In the genomic region with DNA sequence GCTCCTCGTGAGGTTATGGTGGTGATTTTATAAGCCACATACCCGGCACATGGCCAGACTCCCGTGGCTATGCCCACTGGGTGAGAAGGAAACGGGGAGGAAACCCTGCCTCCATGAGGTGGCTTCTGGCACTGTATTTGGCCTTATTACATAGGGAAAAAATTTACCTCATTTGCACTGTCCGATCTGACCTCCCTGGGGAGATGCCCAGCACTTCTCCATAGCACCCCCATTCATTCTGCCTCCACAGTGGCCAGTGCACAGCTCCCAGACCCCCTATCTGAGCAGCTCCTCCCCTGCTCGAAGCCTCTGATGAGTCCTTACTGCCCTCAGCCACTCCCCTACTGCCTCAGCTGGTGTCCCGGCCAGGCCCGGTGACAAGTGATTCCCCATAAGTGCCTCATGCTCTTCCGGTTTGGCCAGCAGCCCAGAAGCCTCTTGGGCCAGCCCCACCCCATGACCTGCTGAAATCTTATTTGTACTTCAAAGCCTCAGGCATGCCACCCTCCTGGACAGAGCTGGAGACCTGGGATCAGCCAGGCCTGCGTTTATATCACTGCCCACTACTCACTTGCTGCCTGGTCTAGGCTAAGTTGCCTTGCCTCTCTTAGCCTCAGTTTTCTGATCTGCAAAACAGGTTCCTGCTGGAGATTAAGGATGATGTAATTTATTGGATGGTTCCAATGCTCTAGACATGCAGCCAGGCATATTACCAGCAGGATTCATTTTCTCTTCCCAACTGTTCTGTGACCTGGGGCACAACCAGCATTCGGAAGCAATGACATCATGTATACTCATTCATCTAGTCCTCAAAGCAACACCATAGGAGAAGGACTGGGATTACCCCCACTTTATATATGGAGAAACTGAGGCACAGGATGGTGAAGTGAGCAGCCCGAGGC, we compare ENCODE assay signal across 1 cellular context.
TF ChIP-seq lines count a peak whose summit lies in the region.

No MANE protein-coding gene starts in this region.

TF ChIP-seq in K562, 482 proteins besides CTCF, POLR2A, EP300 and RAD21 (continued from another document and continues in another):
- TF ChIP-seq, protein P1, sequence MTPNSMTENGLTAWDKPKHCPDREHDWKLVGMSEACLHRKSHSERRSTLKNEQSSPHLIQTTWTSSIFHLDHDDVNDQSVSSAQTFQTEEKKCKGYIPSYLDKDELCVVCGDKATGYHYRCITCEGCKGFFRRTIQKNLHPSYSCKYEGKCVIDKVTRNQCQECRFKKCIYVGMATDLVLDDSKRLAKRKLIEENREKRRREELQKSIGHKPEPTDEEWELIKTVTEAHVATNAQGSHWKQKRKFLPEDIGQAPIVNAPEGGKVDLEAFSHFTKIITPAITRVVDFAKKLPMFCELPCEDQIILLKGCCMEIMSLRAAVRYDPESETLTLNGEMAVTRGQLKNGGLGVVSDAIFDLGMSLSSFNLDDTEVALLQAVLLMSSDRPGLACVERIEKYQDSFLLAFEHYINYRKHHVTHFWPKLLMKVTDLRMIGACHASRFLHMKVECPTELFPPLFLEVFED (CRISPR knock-in tag; conservative IDR thresholded peaks at IDR 0.05) = no peak
- TF ChIP-seq PRMT5 (CRISPR knock-in tag; IDR thresholded peaks at IDR 0.05) (no peak), CEBPB (tag; IDR thresholded peaks at IDR 0.05) (peak; percentile 66), ARNT (IDR thresholded peaks at IDR 0.05) (0 out of 4 replicates have a peak, but pooled peaks of 1 of the 2 experiments have one; percentile 17), ZNF232 (CRISPR knock-in tag; IDR thresholded peaks at IDR 0.05) (no peak), RAD51 (IDR thresholded peaks at IDR 0.05; ENCODE audit: borderline replicate concordance, low read depth) (peak; percentile 56; the same call in 1 of the 2 replicates), HNRNPK (IDR thresholded peaks at IDR 0.05; ENCODE audit: low read depth, low read length, poor library complexity, severe bottlenecking) (no peak), GATAD2B (IDR thresholded peaks at IDR 0.05; ENCODE audit: borderline replicate concordance) (no peak), TCF3 (CRISPR knock-in tag; IDR thresholded peaks at IDR 0.05) (peak; percentile 62), MYC (IDR thresholded peaks at IDR 0.05; ENCODE audit: low read depth, low read length) (peak; percentile 77), MYC (CRISPR knock-in tag; IDR thresholded peaks at IDR 0.05; ENCODE audit: borderline replicate concordance, low read depth) (no peak), RBM25 (IDR thresholded peaks at IDR 0.05; ENCODE audit: low read depth, low read length, severe bottlenecking) (peak; percentile 71), HMG20B (CRISPR knock-in tag; IDR thresholded peaks at IDR 0.05) (no peak), DPF2 (IDR thresholded peaks at IDR 0.05) (peak; percentile 84), ZBTB17 (CRISPR knock-in tag; IDR thresholded peaks at IDR 0.05) (peak; percentile 6; the same call in 1 of the 2 replicates), DACH1 (IDR thresholded peaks at IDR 0.05; ENCODE audit: partially characterized antibody) (peak; percentile 94), ZNF778 (CRISPR knock-in tag; IDR thresholded peaks at IDR 0.05) (no peak), RCOR1 (IDR thresholded peaks at IDR 0.05; ENCODE audit: borderline replicate concordance in 1 of 2, low read depth in 2 of 2, low read length in 2 of 2) (peak; percentile 53 to 89; a peak in 3 of 4 replicates), GATA2 (CRISPR knock-in tag; IDR thresholded peaks at IDR 0.05) (no peak), XRCC4 (IDR thresholded peaks at IDR 0.05; ENCODE audit: extremely low read depth, insufficient read depth, insufficient read length) (no peak), FOSL1 (tag; conservative IDR thresholded peaks at IDR 0.05) (peak; percentile 52; the same call in 1 of the 2 replicates), CBFA2T3 (IDR thresholded peaks at IDR 0.05) (peak; percentile 51), ETV1 (tag; conservative IDR thresholded peaks at IDR 0.05; ENCODE audit: low read depth) (peak; percentile 91), CXXC5 (CRISPR knock-in tag; IDR thresholded peaks at IDR 0.05) (peak; percentile 56), SIN3A (IDR thresholded peaks at IDR 0.05; ENCODE audit: borderline replicate concordance in 2 of 2, control insufficient read depth in 1 of 2, low read depth in 2 of 2, low read length in 2 of 2) (peak; percentile 87 to 95; a peak in 3 of 4 replicates), CREBBP (IDR thresholded peaks at IDR 0.05; ENCODE audit: low read depth, low read length) (no peak), EP400 (IDR thresholded peaks at IDR 0.05) (peak; percentile 60), SRF (CRISPR knock-in tag; IDR thresholded peaks at IDR 0.05) (peak in 1 of 2 experiments; percentile 63; a peak in 2 of 4 replicates), MTA1 (IDR thresholded peaks at IDR 0.05; ENCODE audit: borderline replicate concordance) (peak; percentile 36; the same call in 1 of the 2 replicates)
- TF ChIP-seq, protein P2, sequence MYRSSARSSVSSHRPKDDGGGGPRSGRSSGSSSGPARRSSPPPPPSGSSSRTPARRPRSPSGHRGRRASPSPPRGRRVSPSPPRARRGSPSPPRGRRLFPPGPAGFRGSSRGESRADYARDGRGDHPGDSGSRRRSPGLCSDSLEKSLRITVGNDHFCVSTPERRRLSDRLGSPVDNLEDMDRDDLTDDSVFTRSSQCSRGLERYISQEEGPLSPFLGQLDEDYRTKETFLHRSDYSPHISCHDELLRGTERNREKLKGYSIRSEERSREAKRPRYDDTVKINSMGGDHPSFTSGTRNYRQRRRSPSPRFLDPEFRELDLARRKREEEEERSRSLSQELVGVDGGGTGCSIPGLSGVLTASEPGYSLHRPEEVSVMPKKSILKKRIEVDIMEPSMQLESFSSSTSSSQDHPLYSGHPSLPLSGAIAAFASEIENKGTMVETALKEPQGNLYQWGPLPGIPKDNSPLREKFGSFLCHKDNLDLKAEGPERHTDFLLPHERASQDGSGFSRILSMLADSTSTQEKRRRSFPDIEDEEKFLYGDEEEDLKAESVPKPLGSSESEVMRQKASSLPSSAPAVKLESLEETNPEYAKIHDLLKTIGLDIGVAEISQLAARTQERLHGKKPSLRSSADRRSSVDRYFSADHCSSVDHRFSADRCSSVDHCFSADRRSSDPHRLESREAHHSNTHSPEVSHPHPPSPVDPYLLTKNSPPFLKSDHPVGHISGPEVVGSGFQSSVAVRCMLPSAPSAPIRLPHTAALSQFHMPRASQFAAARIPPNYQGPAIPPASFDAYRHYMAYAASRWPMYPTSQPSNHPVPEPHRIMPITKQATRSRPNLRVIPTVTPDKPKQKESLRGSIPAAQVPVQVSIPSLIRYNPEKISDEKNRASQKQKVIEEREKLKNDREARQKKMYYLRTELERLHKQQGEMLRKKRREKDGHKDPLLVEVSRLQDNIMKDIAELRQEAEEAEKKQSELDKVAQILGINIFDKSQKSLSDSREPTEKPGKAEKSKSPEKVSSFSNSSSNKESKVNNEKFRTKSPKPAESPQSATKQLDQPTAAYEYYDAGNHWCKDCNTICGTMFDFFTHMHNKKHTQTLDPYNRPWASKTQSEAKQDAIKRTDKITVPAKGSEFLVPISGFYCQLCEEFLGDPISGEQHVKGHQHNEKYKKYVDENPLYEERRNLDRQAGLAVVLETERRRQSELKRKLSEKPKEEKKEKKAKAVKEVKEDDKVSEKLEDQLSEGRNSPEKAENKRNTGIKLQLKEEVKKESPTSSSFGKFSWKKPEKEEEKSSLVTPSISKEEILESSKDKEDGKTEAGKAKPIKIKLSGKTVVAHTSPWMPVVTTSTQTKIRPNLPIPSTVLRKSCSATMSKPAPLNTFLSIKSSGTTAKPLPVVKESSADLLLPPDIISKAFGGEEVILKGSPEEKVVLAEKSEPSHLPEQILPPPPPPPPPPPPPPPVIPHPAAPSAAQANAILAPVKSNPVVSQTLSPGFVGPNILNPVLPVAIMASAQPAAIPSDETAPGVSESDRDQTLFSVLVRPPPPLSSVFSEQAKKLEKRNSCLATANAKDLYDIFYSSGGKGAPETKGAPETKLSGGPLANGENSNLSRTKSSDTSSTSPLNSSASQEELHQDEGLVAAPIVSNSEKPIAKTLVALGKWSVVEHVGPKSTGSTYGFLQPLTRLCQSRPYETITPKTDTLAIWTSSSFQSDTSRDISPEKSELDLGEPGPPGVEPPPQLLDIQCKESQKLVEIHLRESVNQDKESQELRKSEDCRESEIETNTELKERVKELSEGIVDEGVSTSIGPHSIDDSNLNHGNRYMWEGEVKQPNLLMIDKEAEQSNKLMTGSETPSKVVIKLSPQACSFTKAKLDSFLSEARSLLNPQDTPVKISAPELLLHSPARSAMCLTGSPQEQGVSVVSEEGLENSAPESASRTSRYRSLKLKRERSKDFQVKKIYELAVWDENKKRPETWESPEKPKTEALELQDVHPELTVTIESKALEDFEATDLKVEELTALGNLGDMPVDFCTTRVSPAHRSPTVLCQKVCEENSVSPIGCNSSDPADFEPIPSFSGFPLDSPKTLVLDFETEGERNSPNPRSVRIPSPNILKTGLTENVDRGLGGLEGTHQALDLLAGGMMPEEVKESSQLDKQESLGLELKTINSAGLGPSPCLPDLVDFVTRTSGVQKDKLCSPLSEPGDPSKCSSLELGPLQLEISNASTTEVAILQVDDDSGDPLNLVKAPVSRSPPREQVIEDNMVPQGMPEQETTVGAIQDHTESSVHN (IDR thresholded peaks at IDR 0.05; ENCODE audit: borderline replicate concordance in 1 of 2, low read depth in 1 of 2) = peak in 1 of 2 experiments; percentile 63; a peak in 1 of 4 replicates
- TF ChIP-seq, protein P3, sequence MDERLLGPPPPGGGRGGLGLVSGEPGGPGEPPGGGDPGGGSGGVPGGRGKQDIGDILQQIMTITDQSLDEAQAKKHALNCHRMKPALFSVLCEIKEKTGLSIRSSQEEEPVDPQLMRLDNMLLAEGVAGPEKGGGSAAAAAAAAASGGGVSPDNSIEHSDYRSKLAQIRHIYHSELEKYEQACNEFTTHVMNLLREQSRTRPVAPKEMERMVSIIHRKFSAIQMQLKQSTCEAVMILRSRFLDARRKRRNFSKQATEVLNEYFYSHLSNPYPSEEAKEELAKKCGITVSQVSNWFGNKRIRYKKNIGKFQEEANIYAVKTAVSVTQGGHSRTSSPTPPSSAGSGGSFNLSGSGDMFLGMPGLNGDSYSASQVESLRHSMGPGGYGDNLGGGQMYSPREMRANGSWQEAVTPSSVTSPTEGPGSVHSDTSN (CRISPR knock-in tag; IDR thresholded peaks at IDR 0.05; ENCODE audit: low read depth) = no peak
- TF ChIP-seq, protein P3 (tag; conservative IDR thresholded peaks at IDR 0.05; ENCODE audit: low read depth) = peak; percentile 58
- TF ChIP-seq, protein P4, sequence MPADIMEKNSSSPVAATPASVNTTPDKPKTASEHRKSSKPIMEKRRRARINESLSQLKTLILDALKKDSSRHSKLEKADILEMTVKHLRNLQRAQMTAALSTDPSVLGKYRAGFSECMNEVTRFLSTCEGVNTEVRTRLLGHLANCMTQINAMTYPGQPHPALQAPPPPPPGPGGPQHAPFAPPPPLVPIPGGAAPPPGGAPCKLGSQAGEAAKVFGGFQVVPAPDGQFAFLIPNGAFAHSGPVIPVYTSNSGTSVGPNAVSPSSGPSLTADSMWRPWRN (IDR thresholded peaks at IDR 0.05; ENCODE audit: low read depth) = 0 out of 2 replicates have a peak, but pooled peaks have one; percentile 31
- TF ChIP-seq, protein P5, sequence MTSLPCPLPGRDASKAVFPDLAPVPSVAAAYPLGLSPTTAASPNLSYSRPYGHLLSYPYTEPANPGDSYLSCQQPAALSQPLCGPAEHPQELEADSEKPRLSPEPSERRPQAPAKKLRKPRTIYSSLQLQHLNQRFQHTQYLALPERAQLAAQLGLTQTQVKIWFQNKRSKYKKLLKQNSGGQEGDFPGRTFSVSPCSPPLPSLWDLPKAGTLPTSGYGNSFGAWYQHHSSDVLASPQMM (CRISPR knock-in tag; IDR thresholded peaks at IDR 0.05) = no peak
- TF ChIP-seq, protein P6, sequence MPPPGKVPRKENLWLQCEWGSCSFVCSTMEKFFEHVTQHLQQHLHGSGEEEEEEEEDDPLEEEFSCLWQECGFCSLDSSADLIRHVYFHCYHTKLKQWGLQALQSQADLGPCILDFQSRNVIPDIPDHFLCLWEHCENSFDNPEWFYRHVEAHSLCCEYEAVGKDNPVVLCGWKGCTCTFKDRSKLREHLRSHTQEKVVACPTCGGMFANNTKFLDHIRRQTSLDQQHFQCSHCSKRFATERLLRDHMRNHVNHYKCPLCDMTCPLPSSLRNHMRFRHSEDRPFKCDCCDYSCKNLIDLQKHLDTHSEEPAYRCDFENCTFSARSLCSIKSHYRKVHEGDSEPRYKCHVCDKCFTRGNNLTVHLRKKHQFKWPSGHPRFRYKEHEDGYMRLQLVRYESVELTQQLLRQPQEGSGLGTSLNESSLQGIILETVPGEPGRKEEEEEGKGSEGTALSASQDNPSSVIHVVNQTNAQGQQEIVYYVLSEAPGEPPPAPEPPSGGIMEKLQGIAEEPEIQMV (tag; conservative IDR thresholded peaks at IDR 0.05; ENCODE audit: low read depth) = 0 out of 2 replicates have a peak, but pooled peaks have one; percentile 5
- TF ChIP-seq, protein P7, sequence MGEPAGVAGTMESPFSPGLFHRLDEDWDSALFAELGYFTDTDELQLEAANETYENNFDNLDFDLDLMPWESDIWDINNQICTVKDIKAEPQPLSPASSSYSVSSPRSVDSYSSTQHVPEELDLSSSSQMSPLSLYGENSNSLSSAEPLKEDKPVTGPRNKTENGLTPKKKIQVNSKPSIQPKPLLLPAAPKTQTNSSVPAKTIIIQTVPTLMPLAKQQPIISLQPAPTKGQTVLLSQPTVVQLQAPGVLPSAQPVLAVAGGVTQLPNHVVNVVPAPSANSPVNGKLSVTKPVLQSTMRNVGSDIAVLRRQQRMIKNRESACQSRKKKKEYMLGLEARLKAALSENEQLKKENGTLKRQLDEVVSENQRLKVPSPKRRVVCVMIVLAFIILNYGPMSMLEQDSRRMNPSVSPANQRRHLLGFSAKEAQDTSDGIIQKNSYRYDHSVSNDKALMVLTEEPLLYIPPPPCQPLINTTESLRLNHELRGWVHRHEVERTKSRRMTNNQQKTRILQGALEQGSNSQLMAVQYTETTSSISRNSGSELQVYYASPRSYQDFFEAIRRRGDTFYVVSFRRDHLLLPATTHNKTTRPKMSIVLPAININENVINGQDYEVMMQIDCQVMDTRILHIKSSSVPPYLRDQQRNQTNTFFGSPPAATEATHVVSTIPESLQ (CRISPR knock-in tag; IDR thresholded peaks at IDR 0.05) = 0 out of 2 replicates have a peak, but pooled peaks have one; percentile 50
- TF ChIP-seq, protein P8, sequence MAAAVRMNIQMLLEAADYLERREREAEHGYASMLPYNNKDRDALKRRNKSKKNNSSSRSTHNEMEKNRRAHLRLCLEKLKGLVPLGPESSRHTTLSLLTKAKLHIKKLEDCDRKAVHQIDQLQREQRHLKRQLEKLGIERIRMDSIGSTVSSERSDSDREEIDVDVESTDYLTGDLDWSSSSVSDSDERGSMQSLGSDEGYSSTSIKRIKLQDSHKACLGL (CRISPR knock-in tag; IDR thresholded peaks at IDR 0.05; ENCODE audit: borderline replicate concordance, poor library complexity, severe bottlenecking) = no peak
- TF ChIP-seq, protein P9, sequence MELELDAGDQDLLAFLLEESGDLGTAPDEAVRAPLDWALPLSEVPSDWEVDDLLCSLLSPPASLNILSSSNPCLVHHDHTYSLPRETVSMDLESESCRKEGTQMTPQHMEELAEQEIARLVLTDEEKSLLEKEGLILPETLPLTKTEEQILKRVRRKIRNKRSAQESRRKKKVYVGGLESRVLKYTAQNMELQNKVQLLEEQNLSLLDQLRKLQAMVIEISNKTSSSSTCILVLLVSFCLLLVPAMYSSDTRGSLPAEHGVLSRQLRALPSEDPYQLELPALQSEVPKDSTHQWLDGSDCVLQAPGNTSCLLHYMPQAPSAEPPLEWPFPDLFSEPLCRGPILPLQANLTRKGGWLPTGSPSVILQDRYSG (tag; conservative IDR thresholded peaks at IDR 0.05; ENCODE audit: low read depth) = no peak
